ENCODE assay signal across 21 cellular contexts in genomic region chrX:119062750-119063374, GRCh38. TPM values are rescaled to one million over a fixed set of nuclear protein-coding genes. Genes with fewer than 3 reads are reported as not detected.
DNase-seq lines count a peak whose midpoint lies in the region; ATAC-seq and TF ChIP-seq lines count a peak whose summit lies in the region.
"Had no signal": no experiment of that assay in that cellular context is flagged by ENCODE, and none has a peak within 500 bp of the region (broad histone marks: within the 10 kb centered on the region; RNA-seq: fewer than 3 reads in every experiment).

No MANE protein-coding gene starts in this region.

- no peaks in the 10 kb centered on the region for H3K36me3 Mint-ChIP-seq in endodermal cell (ENCODE audit: low read depth)
- H3K36me3 Mint-ChIP-seq: activated naive CD8-positive, alpha-beta T cell treated with anti-CD3 and anti-CD28 coated beads for 36 hours had no signal

- no peak for TF ChIP-seq CTCF in endodermal cell (conservative IDR thresholded peaks at IDR 0.05)

- H3K27me3 Mint-ChIP-seq in endodermal cell (ENCODE audit: insufficient read depth): peaks cover 2% of the 10 kb centered on the region

- no peaks in the 10 kb centered on the region for H3K9me3 ChIP-seq in endodermal cell (ENCODE audit: control insufficient read depth, low read length)
- H3K9me3 ChIP-seq: BLaER1, mucosa of descending colon, ovary, SJSA1, tibial artery had no signal

- DNase-seq in M059J (ENCODE audit: low read depth) (peak; percentile 55), NCI-H748 treated with DMSO at 0.1 percent for 48 hours (lab: John Stamatoyannopoulos, UW) (peak; percentile 63), endodermal cell (peak; percentile 45), non-pigmented ciliary epithelial cell (ENCODE audit: low read depth) (peak; percentile 24), CD1c-positive myeloid dendritic cell (ENCODE audit: extremely low spot score) (no peak), left lobe of liver (ENCODE audit: low spot score) (no peak)
- no peak for DNase-seq in activated CD4-positive, CD25-positive, alpha-beta regulatory T cell treated with anti-CD3 and anti-CD28 coated beads, Interleukin-2, amount 50 U/mL, for 72 hours
- DNase-seq: activated CD4-positive, alpha-beta T cell treated with anti-CD3 and anti-CD28 coated beads, Interleukin-2, amount 10 ng/mL, durations not matched to agents 7 days and 5 days; activated naive CD8-positive, alpha-beta T cell treated with anti-CD3 and anti-CD28 coated beads for 36 hours; activated T-cell treated with anti-CD3 and anti-CD28 coated beads for 4 hours; cerebellar nuclear complex; DMS153; mucosa of descending colon; NCI-H187; ovary; T-helper 9 cell; tibial artery had no signal

- peaks cover 34% of the 10 kb centered on the region for H3K9me3 Mint-ChIP-seq in endodermal cell
- H3K9me3 Mint-ChIP-seq: activated CD4-positive, alpha-beta T cell treated with anti-CD3 and anti-CD28 coated beads, Interleukin-2, amount 10 ng/mL, durations not matched to agents 7 days and 5 days; activated naive CD8-positive, alpha-beta T cell treated with anti-CD3 and anti-CD28 coated beads for 36 hours had no signal

- no peak overlapping the region for H3K9ac ChIP-seq in endodermal cell (ENCODE audit: extremely low read depth, low read length, poor library complexity, severe bottlenecking)
- H3K9ac ChIP-seq: BLaER1 had no signal

- H3K36me3 ChIP-seq in endodermal cell (ENCODE audit: control insufficient read depth, insufficient read depth, low read length): no peaks in the 10 kb centered on the region
- H3K36me3 ChIP-seq: BLaER1, ovary, SJSA1, tibial artery had no signal

- H3K4me1 Mint-ChIP-seq in endodermal cell: peaks cover 7% of the 10 kb centered on the region
- H3K4me1 Mint-ChIP-seq: activated CD4-positive, alpha-beta T cell treated with anti-CD3 and anti-CD28 coated beads, Interleukin-2, amount 10 ng/mL, durations not matched to agents 7 days and 5 days; activated naive CD8-positive, alpha-beta T cell treated with anti-CD3 and anti-CD28 coated beads for 36 hours had no signal

- no peak overlapping the region for H3K4me3 ChIP-seq in endodermal cell (ENCODE audit: low read length)
- H3K4me3 ChIP-seq: BLaER1, mucosa of descending colon, ovary, SJSA1, skin epidermis, tibial artery had no signal

- H3K27ac ChIP-seq in endodermal cell (ENCODE audit: low read depth, low read length): no peak overlapping the region
- H3K27ac ChIP-seq: BLaER1, ovary, SJSA1, skin epidermis, tibial artery had no signal

- WGBS in endodermal cell (ENCODE audit: insufficient coverage in 1 of 2, insufficient read length in 1 of 2), 2 experiments: 58 to 80% methylated on average over 1 to 6 of the region's 6 CpGs

- H3K4me3 Mint-ChIP-seq in endodermal cell: no peak overlapping the region
- H3K4me3 Mint-ChIP-seq: activated CD4-positive, alpha-beta T cell treated with anti-CD3 and anti-CD28 coated beads, Interleukin-2, amount 10 ng/mL, durations not matched to agents 7 days and 5 days; activated naive CD8-positive, alpha-beta T cell treated with anti-CD3 and anti-CD28 coated beads for 36 hours had no signal

- H3K27me3 ChIP-seq in endodermal cell (ENCODE audit: control insufficient read depth, insufficient read depth, low read length, poor library complexity, severe bottlenecking): peaks cover 6% of the 10 kb centered on the region
- H3K27me3 ChIP-seq: BLaER1, ovary, SJSA1, tibial artery had no signal

- no peak for ATAC-seq in left lobe of liver
- ATAC-seq: mucosa of descending colon had no signal

- no peak overlapping the region for H3K27ac Mint-ChIP-seq in endodermal cell
- H3K27ac Mint-ChIP-seq: activated CD4-positive, alpha-beta T cell treated with anti-CD3 and anti-CD28 coated beads, Interleukin-2, amount 10 ng/mL, durations not matched to agents 7 days and 5 days; activated naive CD8-positive, alpha-beta T cell treated with anti-CD3 and anti-CD28 coated beads for 36 hours had no signal

- no peaks in the 10 kb centered on the region for H3K4me1 ChIP-seq in endodermal cell (ENCODE audit: control insufficient read depth, insufficient read depth, low read length)
- H3K4me1 ChIP-seq: SJSA1, tibial artery had no signal

RNA-seq across cellular contexts. Expression of gene CT47C1, which starts 9.9 kb away (rescaled TPM):
- total RNA-seq in M059J (2014; rRNA removed; shearing (Covaris generic)): 0.39 TPM in 1 of 2 replicates, not detected in the other
- total RNA-seq in endodermal cell (not detected), left lobe of liver (not detected)
- not detected for polyA plus RNA-seq in endodermal cell (2013, experiment 1 of 2)
- not detected for polyA plus RNA-seq in endodermal cell (2013, experiment 2 of 2)
- total RNA-seq: activated CD4-positive, alpha-beta T cell treated with anti-CD3 and anti-CD28 coated beads, Interleukin-2, amount 10 ng/mL, durations not matched to agents 7 days and 5 days; activated naive CD8-positive, alpha-beta T cell treated with anti-CD3 and anti-CD28 coated beads for 36 hours; mucosa of descending colon; ovary; SJSA1 had no signal
- polyA plus RNA-seq: keratinocyte, ovary had no signal

Comparison
In these comparisons a context has a peak if more than half of its experiments do, and no peak if none do; other contexts are left out.
1. DNase-seq: peak in M059J (single experiment), NCI-H748 treated with DMSO at 0.1 percent for 48 hours (single experiment), endodermal cell (single experiment) and non-pigmented ciliary epithelial cell (single experiment); none in CD1c-positive myeloid dendritic cell (single experiment), left lobe of liver (single experiment) and activated CD4-positive, CD25-positive, alpha-beta regulatory T cell treated with anti-CD3 and anti-CD28 coated beads, Interleukin-2, amount 50 U/mL, for 72 hours (single experiment).